Comparison of ENCODE assay signal across 16 cellular contexts in the genomic region with DNA sequence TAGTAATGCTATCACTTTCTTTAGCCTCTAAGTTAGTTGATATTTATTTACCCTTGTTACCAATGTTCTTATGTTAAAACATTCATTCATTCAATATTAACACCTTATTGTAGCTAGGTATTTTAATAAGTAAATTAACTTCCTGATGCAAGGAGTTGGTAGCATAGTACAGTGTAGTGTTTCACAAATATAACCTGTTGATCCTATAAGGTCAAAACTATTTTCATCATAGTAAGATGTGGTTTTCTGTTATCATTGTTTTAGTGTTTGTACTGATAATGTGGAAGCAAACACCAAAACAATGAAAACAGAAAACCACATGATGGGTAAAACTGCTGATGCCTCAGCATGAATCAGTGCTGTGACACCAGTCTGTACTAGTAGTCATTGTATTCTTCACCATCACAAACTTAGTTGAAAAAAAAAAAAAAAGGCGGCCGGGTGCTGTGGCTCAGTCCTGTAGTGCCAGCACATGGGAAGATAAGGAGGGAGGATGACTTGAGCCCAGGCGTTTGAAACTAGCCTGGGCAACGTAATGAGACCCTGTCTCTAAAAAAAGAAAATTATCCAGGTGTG. TPM values are rescaled to one million over a fixed set of nuclear protein-coding genes. Genes with fewer than 3 reads are reported as not detected.
A peak's percentile ranks its signal among the peaks of the same experiment; 100 is the strongest.
DNase-seq lines count a peak whose midpoint lies in the region; ATAC-seq and TF ChIP-seq lines count a peak whose summit lies in the region.
"Had no signal": no experiment of that assay in that cellular context is flagged by ENCODE, and none has a peak within 500 bp of the region (broad histone marks: within the 10 kb centered on the region; RNA-seq: fewer than 3 reads in every experiment).

No MANE protein-coding gene starts in this region.

- no peaks in the 10 kb centered on the region for H3K27me3 Mint-ChIP-seq in T-helper 2 cell treated with Interferon-gamma antibody and Interleukin-4, amounts not matched to agents 5 μg/mL and 100 μg/mL, for 36 hours (ENCODE audit: low read depth)
- H3K27me3 Mint-ChIP-seq: IgD-negative memory B cell, progenitor cell of endocrine pancreas had no signal

- H3K4me1 Mint-ChIP-seq in T-helper 2 cell treated with Interferon-gamma antibody and Interleukin-4, amounts not matched to agents 5 μg/mL and 100 μg/mL, for 36 hours (ENCODE audit: low read depth), result peaks cover 27% of the 10 kb centered on the region

- H3K9me3 ChIP-seq in GM23248 (ENCODE audit: low read depth), result no peaks in the 10 kb centered on the region
- H3K9me3 ChIP-seq in transverse colon, result no peaks in the 10 kb centered on the region

- in situ Hi-C loops in GM23248 (cut with MboI), result no loop called here
- in situ Hi-C loops in transverse colon (cut with MboI; ENCODE audit: low pct_ligation_motif_present in 1 of 4, low pct_unique_long_range_greater_than_20kb in 1 of 4, low sequenced_read_pairs in 3 of 4), result no loop called here

- no peaks in the 10 kb centered on the region for H3K9me3 Mint-ChIP-seq in T-helper 2 cell treated with Interferon-gamma antibody and Interleukin-4, amounts not matched to agents 5 μg/mL and 100 μg/mL, for 36 hours
- H3K9me3 Mint-ChIP-seq: IgD-negative memory B cell had no signal

- 81 to 90% methylated on average over 4 of the region's 4 CpGs for WGBS in GM23248 (ENCODE audit: low coverage in 1 of 2, low lambda C conversion rate in 2 of 2, missing lambda C conversion rate in 2 of 2), 2 experiments
- WGBS in transverse colon (ENCODE audit: low coverage in 1 of 2), 2 donors, result 88 to 94% methylated on average over 4 of the region's 4 CpGs

- no peaks in the 10 kb centered on the region for H3K4me1 ChIP-seq in GM23248 (ENCODE audit: insufficient read depth)
- no peaks in the 10 kb centered on the region for H3K4me1 ChIP-seq in transverse colon

- TF ChIP-seq POLR2A in transverse colon (IDR thresholded peaks at IDR 0.05), result no peak

- H3K4me3 ChIP-seq in GM23248, result no peak overlapping the region
- no peak overlapping the region for H3K4me3 ChIP-seq in fibroblast of the aortic adventitia (ENCODE audit: low read depth, low read length)
- H3K4me3 ChIP-seq in transverse colon, result no peak overlapping the region

- no peak overlapping the region for H2AFZ ChIP-seq in GM23248

- TF ChIP-seq EP300 in transverse colon (IDR thresholded peaks at IDR 0.05; ENCODE audit: low read depth), result no peak

- H3K27me3 ChIP-seq in GM23248 (replicated peaks; ENCODE audit: insufficient read depth), result no peaks in the 10 kb centered on the region
- H3K27me3 ChIP-seq in transverse colon, result no peaks in the 10 kb centered on the region

- H3K27ac ChIP-seq in GM23248, result no peak overlapping the region
- no peak overlapping the region for H3K27ac ChIP-seq in transverse colon

- no peak overlapping the region for H3K9ac ChIP-seq in GM23248

- H3K79me2 ChIP-seq in GM23248 (ENCODE audit: insufficient read depth), result peaks cover 41% of the 10 kb centered on the region

- peak overlapping the region; percentile 44 for H3K4me3 Mint-ChIP-seq in T-helper 2 cell treated with Interferon-gamma antibody and Interleukin-4, amounts not matched to agents 5 μg/mL and 100 μg/mL, for 36 hours

- no peaks in the 10 kb centered on the region for H3F3A ChIP-seq in GM23248 (ENCODE audit: insufficient read depth)

- H3K4me2 ChIP-seq in GM23248 (ENCODE audit: unreplicated experiment), result no peak overlapping the region

- intact Hi-C loops in transverse colon (cut with DNase I; ENCODE audit: low total_unique reads), result no loop called here

- H3K36me3 ChIP-seq in GM23248 (ENCODE audit: low read depth), result peaks cover 3% of the 10 kb centered on the region
- H3K36me3 ChIP-seq in transverse colon, result peaks cover 0 to 11% (median 0%) of the 10 kb centered on the region in 4 donors

- peaks cover 56% of the 10 kb centered on the region for H3K36me3 Mint-ChIP-seq in T-helper 2 cell treated with Interferon-gamma antibody and Interleukin-4, amounts not matched to agents 5 μg/mL and 100 μg/mL, for 36 hours (ENCODE audit: low read depth)

- H3K27ac Mint-ChIP-seq in T-helper 2 cell treated with Interferon-gamma antibody and Interleukin-4, amounts not matched to agents 5 μg/mL and 100 μg/mL, for 36 hours, result peak overlapping the region; percentile 37
- H3K27ac Mint-ChIP-seq: IgD-negative memory B cell, progenitor cell of endocrine pancreas had no signal

- no peaks in the 10 kb centered on the region for H3K9me2 ChIP-seq in GM23248 (ENCODE audit: insufficient read depth)

- ATAC-seq in HG03196 (IDR thresholded peaks at IDR 0.05; ENCODE audit: unreplicated experiment) (no peak), HG03457 (IDR thresholded peaks at IDR 0.05; ENCODE audit: unreplicated experiment) (no peak)

- peak; percentile 68 for DNase-seq in A172 (ENCODE audit: low spot score)
- DNase-seq in GM23248, result peak; percentile 51
- peak; percentile 15 for DNase-seq in T-helper 2 cell treated with Interferon-gamma antibody and Interleukin-4, amounts not matched to agents 5 μg/mL and 100 μg/mL, for 36 hours (ENCODE audit: low spot score)
- DNase-seq in fibroblast of the aortic adventitia (ENCODE audit: low read depth), result peak; percentile 25
- no peak for DNase-seq in transverse colon
- no peak for DNase-seq in NCI-H1092 treated with DMSO at 0.1 percent for 48 hours (lab: John Stamatoyannopoulos, UW)
- DNase-seq: activated CD4-positive, alpha-beta T cell treated with anti-CD3 and anti-CD28 coated beads for 48 hours; activated effector memory CD4-positive, alpha-beta T cell treated with Interleukin-2 at 50 U/mL for 16 hours; AML-193; DND-41; NCI-H2029 treated with DMSO at 0.1 percent for 48 hours; stimulated activated CD4-positive, alpha-beta T cell treated with anti-CD3 and anti-CD28 coated beads, Interleukin-2, amount 100 ng/mL, for 24 hours had no signal

- TF ChIP-seq CTCF in fibroblast of the aortic adventitia (IDR thresholded peaks at IDR 0.05; ENCODE audit: insufficient read depth, low read length), result no peak
- no peak for TF ChIP-seq CTCF in transverse colon (IDR thresholded peaks at IDR 0.05)

- peaks cover 8% of the 10 kb centered on the region; the same call in 1 of the 2 replicates for H4K20me1 ChIP-seq in GM23248 (ENCODE audit: insufficient read depth)

RNA-seq across cellular contexts. Expression of a gene that starts 36.5 kb away (rescaled TPM):
- 9.4 and 10.3 TPM in 2 replicates for total RNA-seq in A172 (2014; rRNA removed; shearing (Covaris generic))
- 15.3 and 16.3 TPM in 2 replicates for total RNA-seq in GM23248 (2014; rRNA removed; shearing (Covaris generic))
- 18.9 and 19.4 TPM in 2 replicates for polyA plus RNA-seq in GM23248 (2016; fragmentation: Nextera tagmentation; extraction: Ambion mirVana)
- total RNA-seq in fibroblast of the aortic adventitia (ENCODE audit: low replicate concordance) (31.8 and 38.5 TPM in 2 replicates), transverse colon (10 to 100 TPM; 13.2 to 43.0 (median 16.5) TPM)

Comparison
In these comparisons a context has a peak if more than half of its experiments do, and no peak if none do; other contexts are left out.
1. DNase-seq: peak in A172 (single experiment), GM23248 (single experiment), T-helper 2 cell treated with Interferon-gamma antibody and Interleukin-4, amounts not matched to agents 5 μg/mL and 100 μg/mL, for 36 hours (single experiment) and fibroblast of the aortic adventitia (single experiment); none in transverse colon (single experiment) and NCI-H1092 treated with DMSO at 0.1 percent for 48 hours (single experiment).